In genomic region chr7:151431768-151432311, GRCh38 we compare ENCODE assay signal across 29 cellular contexts. TPM values are rescaled to one million over a fixed set of nuclear protein-coding genes. Genes with fewer than 3 reads are reported as not detected.
A peak's percentile ranks its signal among the peaks of the same experiment; 100 is the strongest.
DNase-seq lines count a peak whose midpoint lies in the region; ATAC-seq and TF ChIP-seq lines count a peak whose summit lies in the region.
"Had no signal": no experiment of that assay in that cellular context is flagged by ENCODE, and none has a peak within 500 bp of the region (broad histone marks: within the 10 kb centered on the region; RNA-seq: fewer than 3 reads in every experiment).

No MANE protein-coding gene starts in this region.

- H2BK120ac ChIP-seq in neuronal stem cell (ENCODE audit: low read depth, low read length) = peak overlapping the region; percentile 20

- H3K14ac ChIP-seq in neuronal stem cell (ENCODE audit: low read length) = no peak overlapping the region

- H3K4me2 ChIP-seq in neuronal stem cell (ENCODE audit: insufficient read depth, low read length, poor library complexity, severe bottlenecking) = no peak overlapping the region
- H3K4me2 ChIP-seq: PC-9 had no signal

- no peak overlapping the region for H3K4me3 Mint-ChIP-seq in natural killer cell treated with Interleukin-12 subunit alpha and Interleukin-12 subunit beta and Interleukin-15 and Interleukin-18, amount 100 ng/mL, for 72 hours
- no peak overlapping the region for H3K4me3 Mint-ChIP-seq in natural killer cell

- H3K9me3 ChIP-seq in neuronal stem cell (replicated peaks in 1 of 2; ENCODE audit: control insufficient read depth in 2 of 2, insufficient read depth in 1 of 2, low read depth in 1 of 2, low read length in 2 of 2) (peaks cover 3 to 9% of the 10 kb centered on the region in 2 donors), upper lobe of right lung (no peaks in the 10 kb centered on the region)

- H3K23ac ChIP-seq in neuronal stem cell (ENCODE audit: low read depth, low read length, poor library complexity) = no peak overlapping the region

- H3K27me3 ChIP-seq in H7 (ENCODE audit: control insufficient read depth, insufficient read depth, low read length) = no peaks in the 10 kb centered on the region
- H3K27me3 ChIP-seq in neuronal stem cell (ENCODE audit: control insufficient read depth in 3 of 3, insufficient read depth in 3 of 3, low read depth in 1 of 3, low read length in 3 of 3) = peaks cover 0 to 34% (median 0%) of the 10 kb centered on the region in 3 experiments
- H3K27me3 ChIP-seq in upper lobe of right lung = no peaks in the 10 kb centered on the region

- H3K27me3 Mint-ChIP-seq in natural killer cell treated with Interleukin-12 subunit alpha and Interleukin-12 subunit beta and Interleukin-15 and Interleukin-18, amount 100 ng/mL, for 72 hours = peaks cover 0 to under 1% of the 10 kb centered on the region in 2 donors
- peaks cover 0 to 10% of the 10 kb centered on the region in 2 donors for H3K27me3 Mint-ChIP-seq in natural killer cell (ENCODE audit: low read depth in 2 of 2)
- H3K27me3 Mint-ChIP-seq: CD8-positive, alpha-beta memory T cell had no signal

- H3K27ac Mint-ChIP-seq in natural killer cell treated with Interleukin-12 subunit alpha and Interleukin-12 subunit beta and Interleukin-15 and Interleukin-18, amount 100 ng/mL, for 72 hours = no peak overlapping the region
- no peak overlapping the region for H3K27ac Mint-ChIP-seq in natural killer cell

- intact Hi-C loops in natural killer cell (cut with micrococcal nuclease) = no loop called here
- intact Hi-C loops in upper lobe of right lung (cut with DNase I) = no loop called here

- H3K4me1 ChIP-seq in neuronal stem cell (ENCODE audit: control insufficient read depth in 2 of 2, insufficient read depth in 1 of 2, low read depth in 1 of 2, low read length in 2 of 2) (peaks cover 13 to 22% of the 10 kb centered on the region in 2 donors), upper lobe of right lung (peaks cover 30% of the 10 kb centered on the region)

- H3K9me3 Mint-ChIP-seq in natural killer cell treated with Interleukin-12 subunit alpha and Interleukin-12 subunit beta and Interleukin-15 and Interleukin-18, amount 100 ng/mL, for 72 hours = no peaks in the 10 kb centered on the region
- no peaks in the 10 kb centered on the region for H3K9me3 Mint-ChIP-seq in natural killer cell
- H3K9me3 Mint-ChIP-seq: CD8-positive, alpha-beta memory T cell had no signal

- H3K79me1 ChIP-seq in neuronal stem cell (ENCODE audit: low read depth, low read length) = no peaks in the 10 kb centered on the region

- H3K36me3 Mint-ChIP-seq in natural killer cell treated with Interleukin-12 subunit alpha and Interleukin-12 subunit beta and Interleukin-15 and Interleukin-18, amount 100 ng/mL, for 72 hours = no peaks in the 10 kb centered on the region
- H3K36me3 Mint-ChIP-seq in natural killer cell = no peaks in the 10 kb centered on the region
- H3K36me3 Mint-ChIP-seq: CD8-positive, alpha-beta memory T cell had no signal

- H2AFZ ChIP-seq in neuronal stem cell (ENCODE audit: low read length) = no peak overlapping the region
- H2AFZ ChIP-seq: PC-9 had no signal

- no peak overlapping the region for H3K4me3 ChIP-seq in H7 (ENCODE audit: insufficient read depth, low read depth, low read length)
- H3K4me3 ChIP-seq in neuronal stem cell (ENCODE audit: low read length in 2 of 2) = no peak overlapping the region
- no peak overlapping the region for H3K4me3 ChIP-seq in upper lobe of right lung
- H3K4me3 ChIP-seq: PC-9 had no signal

- no peak overlapping the region for H4K91ac ChIP-seq in neuronal stem cell (ENCODE audit: low read depth, low read length, poor library complexity)

- peak overlapping the region; percentile 72 for H3K18ac ChIP-seq in neuronal stem cell (ENCODE audit: low read length)

- H2BK15ac ChIP-seq in neuronal stem cell (ENCODE audit: low read length) = peak overlapping the region; percentile 18

- no peaks in the 10 kb centered on the region for H3K36me3 ChIP-seq in H7 (replicated peaks; ENCODE audit: control insufficient read depth, insufficient read depth, low read length)
- no peaks in the 10 kb centered on the region for H3K36me3 ChIP-seq in neuronal stem cell (replicated peaks in 1 of 2; ENCODE audit: control insufficient read depth in 2 of 2, insufficient read depth in 2 of 2, low read length in 2 of 2)
- no peaks in the 10 kb centered on the region for H3K36me3 ChIP-seq in upper lobe of right lung

- peaks cover 10 to 13% of the 10 kb centered on the region in 2 donors for H3K4me1 Mint-ChIP-seq in natural killer cell treated with Interleukin-12 subunit alpha and Interleukin-12 subunit beta and Interleukin-15 and Interleukin-18, amount 100 ng/mL, for 72 hours (ENCODE audit: low read depth in 2 of 2)
- peaks cover 12 to 19% of the 10 kb centered on the region in 2 donors for H3K4me1 Mint-ChIP-seq in natural killer cell

- DNase-seq in natural killer cell treated with Interleukin-12 subunit alpha and Interleukin-12 subunit beta and Interleukin-15 and Interleukin-18, amount 100 ng/mL, for 72 hours (ENCODE audit: low spot score) = peak; percentile 57
- no peak for DNase-seq in natural killer cell
- DNase-seq in H7 = peak; percentile 65
- DNase-seq in neuronal stem cell (ENCODE audit: low spot score) = no peak
- DNase-seq in upper lobe of right lung = peak; percentile 56
- DNase-seq in activated CD4-positive, alpha-beta T cell treated with anti-CD3 and anti-CD28 coated beads, Interleukin-2, amount 50 U/mL, for 4 hours = no peak
- DNase-seq: C1 segment of cervical spinal cord; CD8-positive, alpha-beta memory T cell; DMS 273 treated with DMSO at 0.1 percent for 48 hours; DMS79; GF-D8; GOT3; HCEC 1CT; IMR-90; KG1; NCI-H1048; NCI-H1417; NCI-H1694; NCI-H2029 treated with DMSO at 0.1 percent for 48 hours; NCI-H446 treated with DMSO at 0.1 percent for 48 hours; NCI-H526; NCI-H82; NK-92 treated with Interleukin-12 subunit alpha and Interleukin-12 subunit beta, amount 100 ng/mL, for 24 hours; PC-9; Right ventricle myocardium superior; RPMI8226 had no signal

- H2BK5ac ChIP-seq in neuronal stem cell (ENCODE audit: low read length) = no peak overlapping the region

- peak overlapping the region; percentile 43 for H2AK5ac ChIP-seq in neuronal stem cell (ENCODE audit: low read depth, low read length)

- no peak overlapping the region for H4K8ac ChIP-seq in neuronal stem cell (ENCODE audit: low read depth, low read length)

- H3K4ac ChIP-seq in neuronal stem cell (ENCODE audit: low read length) = no peak overlapping the region

- H3K27ac ChIP-seq in neuronal stem cell (replicated peaks; ENCODE audit: low read length) (no peak overlapping the region), upper lobe of right lung (no peak overlapping the region)
- H3K27ac ChIP-seq: PC-9 had no signal

- peak overlapping the region; percentile 33 for H2BK12ac ChIP-seq in neuronal stem cell (ENCODE audit: low read length)

- no peak for TF ChIP-seq CTCF in natural killer cell (IDR thresholded peaks at IDR 0.05)
- no peak for TF ChIP-seq CTCF in upper lobe of right lung (IDR thresholded peaks at IDR 0.05)

- H3K9ac ChIP-seq in neuronal stem cell (ENCODE audit: low read depth, low read length, poor library complexity) = no peak overlapping the region

- no peak for ATAC-seq in natural killer cell treated with Interleukin-12 subunit alpha and Interleukin-12 subunit beta and Interleukin-15 and Interleukin-18, amount 100 ng/mL, for 72 hours
- no peak for ATAC-seq in natural killer cell
- ATAC-seq in upper lobe of right lung = no peak
- ATAC-seq in GM21381 (IDR thresholded peaks at IDR 0.05; ENCODE audit: unreplicated experiment) = no peak
- no peak for ATAC-seq in GM21447 (IDR thresholded peaks at IDR 0.05; ENCODE audit: unreplicated experiment)

- WGBS in neuronal stem cell (ENCODE audit: extremely low coverage in 2 of 2, insufficient read length in 2 of 2, insufficient replicate concordance in 1 of 2), 2 donors = no CpG with 5 or more reads among the region's 25 CpGs

RNA-seq across cellular contexts. Expression of gene CRYGN, which starts 8.1 kb away (rescaled TPM):
- not detected for total RNA-seq in natural killer cell treated with Interleukin-12 subunit alpha and Interleukin-12 subunit beta and Interleukin-15 and Interleukin-18, amount 100 ng/mL, for 72 hours
- not detected for total RNA-seq in natural killer cell
- total RNA-seq in H7 (2014; rRNA removed; shearing (Covaris generic)) = 1.2 and 2.2 TPM in 2 replicates
- polyA plus RNA-seq in neuronal stem cell (2013, experiment 1 of 2) = 0.24 TPM
- 0.26 TPM for polyA plus RNA-seq in neuronal stem cell (2013, experiment 2 of 2)
- not detected for total RNA-seq in upper lobe of right lung
- total RNA-seq: CD8-positive, alpha-beta memory T cell; IMR-90; SK-MEL-5 had no signal
- polyA plus RNA-seq: IMR-90 had no signal

RNA-seq across cellular contexts. Expression of gene WDR86, which starts 22.0 kb away (rescaled TPM):
- not detected for total RNA-seq in natural killer cell treated with Interleukin-12 subunit alpha and Interleukin-12 subunit beta and Interleukin-15 and Interleukin-18, amount 100 ng/mL, for 72 hours
- total RNA-seq in natural killer cell = 1 to 10 TPM; 1.6 to 4.6 (median 2.1) TPM
- total RNA-seq in H7 (2014; rRNA removed; shearing (Covaris generic)) = 40.6 and 40.8 TPM in 2 replicates
- polyA plus RNA-seq in neuronal stem cell (2013, experiment 1 of 2) = 20.7 TPM
- polyA plus RNA-seq in neuronal stem cell (2013, experiment 2 of 2) = 20.8 TPM
- 1.3 TPM for total RNA-seq in upper lobe of right lung
- total RNA-seq: IMR-90, SK-MEL-5 had no signal
- polyA plus RNA-seq: IMR-90 had no signal

Comparison
In these comparisons a context has a peak if more than half of its experiments do, and no peak if none do; other contexts are left out.
1. DNase-seq: peak in natural killer cell treated with Interleukin-12 subunit alpha and Interleukin-12 subunit beta and Interleukin-15 and Interleukin-18, amount 100 ng/mL, for 72 hours (single experiment), H7 (single experiment) and upper lobe of right lung (single experiment); none in natural killer cell (single experiment), neuronal stem cell (single experiment) and activated CD4-positive, alpha-beta T cell treated with anti-CD3 and anti-CD28 coated beads, Interleukin-2, amount 50 U/mL, for 4 hours (0 of 2).